Comparison of ENCODE assay signal across 2 cellular contexts in the genomic region with DNA sequence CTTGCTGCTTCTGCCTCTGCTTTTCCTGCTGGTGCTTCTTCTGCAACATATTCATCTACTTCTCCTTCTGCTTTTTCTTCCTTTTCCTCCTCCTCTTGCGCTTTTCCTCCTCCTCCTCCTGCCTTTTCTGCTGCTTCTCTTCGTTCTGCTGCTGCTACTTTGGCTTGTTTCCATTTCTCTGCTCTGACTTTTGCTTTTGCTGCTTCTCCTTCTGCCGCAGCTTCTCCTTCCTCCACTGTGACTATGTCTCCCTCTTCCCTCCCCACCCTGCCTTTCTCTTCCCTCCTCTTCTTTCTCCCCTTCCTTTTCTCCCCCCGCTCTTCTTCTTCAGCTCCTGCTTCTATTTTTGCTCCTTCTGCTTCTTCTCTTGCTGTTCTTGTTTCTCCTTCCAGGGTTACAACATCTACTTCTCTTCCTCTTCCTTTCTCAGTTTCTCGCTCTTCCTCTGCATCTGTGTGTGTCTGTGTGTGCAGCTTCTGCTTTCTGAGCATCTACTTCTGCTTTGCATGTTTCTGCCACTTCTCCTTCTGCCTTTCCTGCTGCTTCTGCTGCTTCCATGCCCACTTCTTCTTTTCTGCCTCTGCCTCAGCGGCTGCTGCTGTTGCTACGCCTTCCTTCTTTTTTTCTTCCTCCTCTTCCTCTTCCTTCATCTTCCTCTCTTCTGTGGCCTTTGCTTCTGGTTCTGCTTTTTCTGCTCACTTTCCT.
TF ChIP-seq lines count a peak whose summit lies in the region.

No MANE protein-coding gene starts in this region.

TF ChIP-seq in GM12891, 5 proteins besides CTCF, POLR2A, EP300 and RAD21:
- peak; percentile 92 for TF ChIP-seq SPI1 (IDR thresholded peaks at IDR 0.05; ENCODE audit: low read depth, low read length)
- TF ChIP-seq POLR2AphosphoS5 (IDR thresholded peaks at IDR 0.05; ENCODE audit: low read depth, low read length), result no peak
- TF ChIP-seq POU2F2 (IDR thresholded peaks at IDR 0.05; ENCODE audit: low read depth, low read length), result peak; percentile 70; the same call in 1 of the 2 replicates
- no peak for TF ChIP-seq PAX5 (IDR thresholded peaks at IDR 0.05; ENCODE audit: insufficient read depth, low read length, severe bottlenecking)
- TF ChIP-seq TAF1 (IDR thresholded peaks at IDR 0.05; ENCODE audit: low read depth, low read length), result no peak

TF ChIP-seq in H1, 55 proteins besides CTCF, POLR2A, EP300 and RAD21:
- TF ChIP-seq RNF2 (IDR thresholded peaks at IDR 0.05; ENCODE audit: borderline replicate concordance, low read depth, low read length, missing control alignments, poor library complexity, severe bottlenecking) (no peak), BCL11A (IDR thresholded peaks at IDR 0.05; ENCODE audit: low read depth in 2 of 2, low read length in 2 of 2) (no peak), SUZ12 (IDR thresholded peaks at IDR 0.05; ENCODE audit: low read length) (no peak), KDM4A (IDR thresholded peaks at IDR 0.05; ENCODE audit: low read depth, low read length, severe bottlenecking) (no peak), ZNF274 (IDR thresholded peaks at IDR 0.05; ENCODE audit: borderline replicate concordance, extremely low read depth, low read length) (no peak), EZH2 (IDR thresholded peaks at IDR 0.05; ENCODE audit: low read depth, low read length, severe bottlenecking) (no peak), POLR2AphosphoS5 (IDR thresholded peaks at IDR 0.05; ENCODE audit: low read depth, low read length) (no peak), CHD2 (IDR thresholded peaks at IDR 0.05; ENCODE audit: low read length) (no peak), TBP (IDR thresholded peaks at IDR 0.05; ENCODE audit: low read depth, low read length) (no peak)
- TF ChIP-seq, protein P1, sequence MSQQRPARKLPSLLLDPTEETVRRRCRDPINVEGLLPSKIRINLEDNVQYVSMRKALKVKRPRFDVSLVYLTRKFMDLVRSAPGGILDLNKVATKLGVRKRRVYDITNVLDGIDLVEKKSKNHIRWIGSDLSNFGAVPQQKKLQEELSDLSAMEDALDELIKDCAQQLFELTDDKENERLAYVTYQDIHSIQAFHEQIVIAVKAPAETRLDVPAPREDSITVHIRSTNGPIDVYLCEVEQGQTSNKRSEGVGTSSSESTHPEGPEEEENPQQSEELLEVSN (IDR thresholded peaks at IDR 0.05), result no peak
